ENCODE assay signal across 22 cellular contexts in the genomic region with DNA sequence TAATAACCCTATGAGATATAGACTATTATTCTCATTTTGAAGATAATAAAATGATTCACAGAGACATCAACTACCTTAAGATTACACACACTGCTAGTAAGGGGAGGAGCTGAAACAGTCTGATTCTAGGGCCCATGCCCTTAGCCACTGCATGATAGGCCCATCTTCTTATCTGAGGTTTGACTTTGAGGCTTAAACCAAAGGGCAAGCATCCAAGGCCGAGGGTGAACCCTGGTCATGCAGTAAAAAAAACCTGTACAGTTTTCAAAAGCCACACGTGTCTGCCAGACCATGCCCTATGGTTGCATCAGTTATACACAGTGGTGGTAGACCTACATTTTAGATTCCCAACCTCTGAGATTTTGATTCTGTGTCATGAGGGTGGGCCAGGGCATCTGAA.
"Had no signal": no experiment of that assay in that cellular context is flagged by ENCODE, and none has a peak within 500 bp of the region (broad histone marks: within the 10 kb centered on the region; RNA-seq: fewer than 3 reads in every experiment).

No MANE protein-coding gene starts in this region.

- H3K9me3 ChIP-seq: gastrocnemius medialis, prostate gland, testis, upper lobe of right lung, vagina had no signal

- H3K4me1 Mint-ChIP-seq: naive B cell; nephron progenitor cell; stimulated activated naive B cell treated with anti-CD40 and anti-IgM and Interleukin-4, amounts not matched to agents 10 μg/mL and 1 μg/mL and 100 μg/mL, for 72 hours; stimulated activated naive CD8-positive, alpha-beta T cell treated with anti-CD3 and anti-CD28 coated beads, Interleukin-15, amount 100 ng/mL, for 72 hours had no signal

- H3K27me3 ChIP-seq: dorsolateral prefrontal cortex, gastrocnemius medialis, heart right ventricle, testis, tibial nerve, upper lobe of right lung, vagina had no signal

- H3K9me3 Mint-ChIP-seq: stimulated activated naive CD8-positive, alpha-beta T cell treated with anti-CD3 and anti-CD28 coated beads, Interleukin-15, amount 100 ng/mL, for 72 hours had no signal

- H3K27me3 Mint-ChIP-seq: naive B cell; stimulated activated naive B cell treated with anti-CD40 and anti-IgM and Interleukin-4, amounts not matched to agents 10 μg/mL and 1 μg/mL and 100 μg/mL, for 72 hours; stimulated activated naive CD8-positive, alpha-beta T cell treated with anti-CD3 and anti-CD28 coated beads, Interleukin-15, amount 100 ng/mL, for 72 hours had no signal

- H3K27ac ChIP-seq: dorsolateral prefrontal cortex, gastrocnemius medialis, heart right ventricle, parathyroid adenoma, prostate gland, testis, tibial nerve, upper lobe of right lung, vagina had no signal

- DNase-seq: cortex of kidney; dorsolateral prefrontal cortex; effector CD8-positive, alpha-beta T cell; gastrocnemius medialis; heart right ventricle; kidney; left cardiac atrium; left ventricle myocardium superior; mesendoderm; naive B cell; nephron progenitor cell; stimulated activated CD4-positive, alpha-beta T cell treated with anti-CD3 and anti-CD28 coated beads, Interleukin-2, amount 100 ng/mL, for 24 hours; stimulated activated CD4-positive, alpha-beta T cell treated with anti-CD3 and anti-CD28 coated beads, Interleukin-4, amount 100 ng/mL, for 4 hours; stimulated activated naive B cell treated with anti-CD40 and anti-IgM and Interleukin-4, amounts not matched to agents 10 μg/mL and 1 μg/mL and 100 μg/mL, for 72 hours; stimulated activated naive CD8-positive, alpha-beta T cell treated with anti-CD3 and anti-CD28 coated beads, Interleukin-15, amount 100 ng/mL, for 72 hours; testis; upper lobe of right lung had no signal

- H2AFZ ChIP-seq: parathyroid adenoma had no signal

- H3K36me3 ChIP-seq: gastrocnemius medialis, heart right ventricle, prostate gland, upper lobe of right lung, vagina had no signal

- H3K4me3 Mint-ChIP-seq: naive B cell; nephron progenitor cell; stimulated activated naive B cell treated with anti-CD40 and anti-IgM and Interleukin-4, amounts not matched to agents 10 μg/mL and 1 μg/mL and 100 μg/mL, for 72 hours; stimulated activated naive CD8-positive, alpha-beta T cell treated with anti-CD3 and anti-CD28 coated beads, Interleukin-15, amount 100 ng/mL, for 72 hours had no signal

- ATAC-seq: gastrocnemius medialis; heart right ventricle; left ventricle myocardium superior; sciatic nerve; stimulated activated naive B cell treated with anti-CD40 and anti-IgM and Interleukin-4, amounts not matched to agents 10 μg/mL and 1 μg/mL and 100 μg/mL, for 72 hours; stimulated activated naive CD8-positive, alpha-beta T cell treated with anti-CD3 and anti-CD28 coated beads, Interleukin-15, amount 100 ng/mL, for 72 hours; upper lobe of right lung had no signal

- H3K4me3 ChIP-seq: dorsolateral prefrontal cortex, gastrocnemius medialis, heart right ventricle, prostate gland, testis, tibial nerve, upper lobe of right lung, vagina had no signal

- H3K4me1 ChIP-seq: gastrocnemius medialis, heart right ventricle, parathyroid adenoma, prostate gland, testis, tibial nerve, upper lobe of right lung, vagina had no signal

- H3K79me2 ChIP-seq: parathyroid adenoma had no signal

- H3K9ac ChIP-seq: parathyroid adenoma had no signal

- H3K27ac Mint-ChIP-seq: naive B cell; nephron progenitor cell; stimulated activated naive B cell treated with anti-CD40 and anti-IgM and Interleukin-4, amounts not matched to agents 10 μg/mL and 1 μg/mL and 100 μg/mL, for 72 hours; stimulated activated naive CD8-positive, alpha-beta T cell treated with anti-CD3 and anti-CD28 coated beads, Interleukin-15, amount 100 ng/mL, for 72 hours had no signal
